In genomic region chr2:232022733-232023132, GRCh38 we compare ENCODE assay signal across 1 cellular context.
TF ChIP-seq lines count a peak whose summit lies in the region.

No MANE protein-coding gene starts in this region.

TF ChIP-seq in HepG2, 621 proteins besides CTCF, POLR2A, EP300 and RAD21 (continued from another document):
- TF ChIP-seq DDIT3 (CRISPR knock-in tag; IDR thresholded peaks at IDR 0.05) (no peak), AHDC1 (CRISPR knock-in tag; IDR thresholded peaks at IDR 0.05; ENCODE audit: borderline replicate concordance) (no peak), ZNF577 (CRISPR knock-in tag; IDR thresholded peaks at IDR 0.05; ENCODE audit: borderline replicate concordance, low read depth) (no peak), PCBP2 (optimal IDR thresholded peaks at IDR 0.05; ENCODE audit: low read depth, low read length, poor library complexity, severe bottlenecking) (no peak), ZC3H4 (CRISPR knock-in tag; IDR thresholded peaks at IDR 0.05; ENCODE audit: borderline replicate concordance) (no peak), ZNF687 (CRISPR knock-in tag; IDR thresholded peaks at IDR 0.05) (no peak), YEATS2 (CRISPR knock-in tag; IDR thresholded peaks at IDR 0.05; ENCODE audit: borderline replicate concordance) (no peak), DRAP1 (CRISPR knock-in tag; IDR thresholded peaks at IDR 0.05) (no peak), POLR2G (IDR thresholded peaks at IDR 0.05; ENCODE audit: low read depth, low read length) (no peak)
